In the genomic region with DNA sequence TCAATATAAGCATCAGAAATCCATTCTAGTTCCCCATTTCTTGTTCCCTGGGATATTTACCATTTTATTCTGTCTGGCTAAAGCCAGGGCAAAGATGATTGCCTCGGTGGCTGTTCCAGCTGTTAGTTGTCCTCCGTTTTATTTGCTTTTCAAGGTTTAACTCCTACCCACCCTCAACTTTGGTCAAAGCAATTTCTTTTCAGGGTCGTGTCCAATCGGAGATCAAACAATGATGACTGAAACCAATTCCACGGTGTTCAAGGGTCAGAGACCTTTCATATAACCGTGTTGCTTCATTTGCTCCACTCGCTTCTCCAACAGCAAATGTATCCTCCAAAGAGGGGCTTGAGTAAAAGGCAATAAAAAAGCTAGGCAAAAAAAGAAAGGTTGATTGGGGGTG, we compare ENCODE assay signal across 1 cellular context.
TF ChIP-seq lines count a peak whose summit lies in the region.

No MANE protein-coding gene starts in this region.

TF ChIP-seq in HepG2, 621 proteins besides CTCF, POLR2A, EP300 and RAD21 (continued from another document):
- TF ChIP-seq, protein P1, sequence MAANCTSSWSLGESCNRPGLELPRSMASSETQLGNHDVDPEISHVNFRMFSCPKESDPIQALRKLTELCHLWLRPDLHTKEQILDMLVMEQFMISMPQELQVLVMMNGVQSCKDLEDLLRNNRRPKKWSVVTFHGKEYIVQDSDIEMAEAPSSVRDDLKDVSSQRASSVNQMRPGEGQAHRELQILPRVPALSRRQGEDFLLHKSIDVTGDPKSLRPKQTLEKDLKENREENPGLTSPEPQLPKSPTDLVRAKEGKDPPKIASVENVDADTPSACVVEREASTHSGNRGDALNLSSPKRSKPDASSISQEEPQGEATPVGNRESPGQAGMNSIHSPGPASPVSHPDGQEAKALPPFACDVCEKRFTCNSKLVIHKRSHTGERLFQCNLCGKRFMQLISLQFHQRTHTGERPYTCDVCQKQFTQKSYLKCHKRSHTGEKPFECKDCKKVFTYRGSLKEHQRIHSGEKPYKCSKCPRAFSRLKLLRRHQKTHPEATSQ (CRISPR knock-in tag; IDR thresholded peaks at IDR 0.05; ENCODE audit: borderline replicate concordance): no peak
- TF ChIP-seq HMG20A (CRISPR knock-in tag; IDR thresholded peaks at IDR 0.05; ENCODE audit: borderline replicate concordance) (peak; percentile 34; the same call in 1 of the 2 replicates), DDIT3 (CRISPR knock-in tag; IDR thresholded peaks at IDR 0.05) (no peak), HNF4G (IDR thresholded peaks at IDR 0.05; ENCODE audit: borderline replicate concordance, low read depth, low read length) (peak; percentile 55; the same call in 1 of the 2 replicates), HNF4G (CRISPR knock-in tag; IDR thresholded peaks at IDR 0.05; ENCODE audit: borderline replicate concordance, low read depth) (no peak), GATAD2A (CRISPR knock-in tag; IDR thresholded peaks at IDR 0.05) (peak; percentile 76), HIC2 (CRISPR knock-in tag; IDR thresholded peaks at IDR 0.05; ENCODE audit: low read depth) (no peak), NCOR1 (IDR thresholded peaks at IDR 0.05; ENCODE audit: borderline replicate concordance, low read length) (peak; percentile 33; the same call in 1 of the 2 replicates), FOXP1 (IDR thresholded peaks at IDR 0.05) (no peak), FOXP1 (CRISPR knock-in tag; IDR thresholded peaks at IDR 0.05) (peak; percentile 28; the same call in 1 of the 2 replicates), MTF2 (CRISPR knock-in tag; IDR thresholded peaks at IDR 0.05; ENCODE audit: borderline replicate concordance) (no peak), GFI1 (CRISPR knock-in tag; IDR thresholded peaks at IDR 0.05; ENCODE audit: borderline replicate concordance) (0 out of 2 replicates have a peak, but pooled peaks have one; percentile 18), ZSCAN22 (CRISPR knock-in tag; IDR thresholded peaks at IDR 0.05) (no peak), RARA (CRISPR knock-in tag; IDR thresholded peaks at IDR 0.05) (peak; percentile 51), MYC (CRISPR knock-in tag; IDR thresholded peaks at IDR 0.05; ENCODE audit: borderline replicate concordance) (no peak), GPN1 (CRISPR knock-in tag; IDR thresholded peaks at IDR 0.05; ENCODE audit: borderline replicate concordance) (no peak), MAF1 (CRISPR knock-in tag; IDR thresholded peaks at IDR 0.05; ENCODE audit: borderline replicate concordance) (no peak)
- TF ChIP-seq, protein P2, sequence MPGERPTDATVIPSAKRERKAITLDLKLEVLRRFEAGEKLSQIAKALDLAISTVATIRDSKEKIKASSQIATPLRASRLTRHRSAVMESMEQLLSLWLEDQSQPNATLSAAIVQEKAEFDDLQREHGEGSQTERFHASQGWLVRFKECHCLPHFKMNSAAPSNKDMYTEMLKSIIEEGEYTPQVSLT (CRISPR knock-in tag; IDR thresholded peaks at IDR 0.05; ENCODE audit: borderline replicate concordance, low read depth): no peak
